In genomic region chr7:35355911-35356310, GRCh38 we compare ENCODE assay signal across 18 cellular contexts.
"Had no signal": no experiment of that assay in that cellular context is flagged by ENCODE, and none has a peak within 500 bp of the region (broad histone marks: within the 10 kb centered on the region; RNA-seq: fewer than 3 reads in every experiment).

No MANE protein-coding gene starts in this region.

- H3K27ac ChIP-seq: epithelial cell of prostate, esophagus squamous epithelium, right atrium auricular region, transverse colon had no signal

- H3K9me3 ChIP-seq: esophagus squamous epithelium had no signal

- H3K4me3 ChIP-seq: esophagus squamous epithelium, left ventricle myocardium inferior, lung, right atrium auricular region, transverse colon had no signal

- H3K4me1 ChIP-seq: esophagus squamous epithelium, right atrium auricular region, transverse colon had no signal

- H3K27me3 ChIP-seq: esophagus squamous epithelium, right atrium auricular region, transverse colon had no signal

- H3K36me3 ChIP-seq: esophagus squamous epithelium, left ventricle myocardium inferior, right atrium auricular region, transverse colon had no signal

- DNase-seq: activated B cell treated with CpG ODN at 0.5 μM for 24 hours; activated CD4-positive, alpha-beta T cell treated with anti-CD3 and anti-CD28 coated beads, Interleukin-2, amount 50 U/mL, for 1 hour; activated CD8-positive, alpha-beta memory T cell treated with anti-CD3 and anti-CD28 coated beads, Interleukin-2, amount 10 ng/mL, durations not matched to agents 7 days and 5 days; activated CD8-positive, alpha-beta T cell treated with anti-CD3 and anti-CD28 coated beads for 36 hours; activated T-cell treated with anti-CD3 and anti-CD28 coated beads, Interleukin-2, amount 50 U/mL, for 48 hours; effector CD8-positive, alpha-beta T cell; esophagus squamous epithelium; foreskin melanocyte; mesendoderm; natural killer cell; stimulated activated CD4-positive, alpha-beta T cell treated with anti-CD3 and anti-CD28 coated beads, Interleukin-15, amount 100 ng/mL, for 24 hours; stimulated activated CD4-positive, alpha-beta T cell treated with anti-CD3 and anti-CD28 coated beads, Interleukin-2, amount 100 ng/mL, for 24 hours; stimulated activated naive CD4-positive, alpha-beta T cell; transverse colon had no signal
